ENCODE assay signal across 14 cellular contexts in the genomic region with DNA sequence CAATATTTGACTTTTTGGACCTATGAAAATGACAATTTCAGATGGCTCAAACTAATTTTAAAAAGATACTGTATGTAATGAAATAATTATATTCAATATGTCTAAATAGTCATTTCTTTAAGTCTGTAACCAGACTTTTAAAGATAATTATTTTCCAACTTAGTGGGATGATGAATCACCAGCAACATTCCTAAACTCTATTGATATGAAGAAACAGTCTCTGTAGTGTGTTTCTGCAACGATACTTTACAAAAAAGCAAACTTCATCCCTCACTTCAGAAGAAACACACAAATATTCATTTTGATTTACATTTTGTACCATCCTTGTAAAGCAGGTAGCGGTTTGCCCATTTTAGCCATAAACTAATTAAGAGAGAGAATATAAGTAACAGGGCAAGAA.
"Had no signal": no experiment of that assay in that cellular context is flagged by ENCODE, and none has a peak within 500 bp of the region (broad histone marks: within the 10 kb centered on the region; RNA-seq: fewer than 3 reads in every experiment).

No MANE protein-coding gene starts in this region.

- H3K36me3 ChIP-seq: esophagus squamous epithelium, thoracic aorta, upper lobe of right lung had no signal

- H3K4me1 Mint-ChIP-seq: naive B cell; stimulated activated effector memory CD8-positive, alpha-beta T cell treated with anti-CD3 and anti-CD28 coated beads, Interleukin-12 subunit alpha, Interleukin-12 subunit beta, amount 100 ng/mL, for 72 hours had no signal

- FAIRE-seq: frontal cortex had no signal

- H3K4me1 ChIP-seq: parathyroid adenoma, upper lobe of right lung had no signal

- H3K9me3 ChIP-seq: esophagus squamous epithelium, thoracic aorta, upper lobe of right lung had no signal

- H3K27me3 Mint-ChIP-seq: naive B cell had no signal

- H3K27me3 ChIP-seq: esophagus squamous epithelium, upper lobe of right lung had no signal

- H3K79me2 ChIP-seq: parathyroid adenoma had no signal

- H3K36me3 Mint-ChIP-seq: naive B cell; stimulated activated effector memory CD8-positive, alpha-beta T cell treated with anti-CD3 and anti-CD28 coated beads, Interleukin-12 subunit alpha, Interleukin-12 subunit beta, amount 100 ng/mL, for 72 hours had no signal

- H3K9ac ChIP-seq: parathyroid adenoma had no signal

- H3K27ac ChIP-seq: coronary artery, parathyroid adenoma, thoracic aorta, upper lobe of right lung had no signal

- H2AFZ ChIP-seq: parathyroid adenoma had no signal

- H3K27ac Mint-ChIP-seq: naive B cell; stimulated activated effector memory CD8-positive, alpha-beta T cell treated with anti-CD3 and anti-CD28 coated beads, Interleukin-12 subunit alpha, Interleukin-12 subunit beta, amount 100 ng/mL, for 72 hours had no signal

- H3K4me3 Mint-ChIP-seq: naive B cell; stimulated activated effector memory CD8-positive, alpha-beta T cell treated with anti-CD3 and anti-CD28 coated beads, Interleukin-12 subunit alpha, Interleukin-12 subunit beta, amount 100 ng/mL, for 72 hours had no signal

- DNase-seq: activated CD4-positive, CD25-positive, alpha-beta regulatory T cell treated with anti-CD3 and anti-CD28 coated beads, Interleukin-2, amount 50 U/mL, for 72 hours; activated naive CD4-positive, alpha-beta T cell treated with Interleukin-2 at 50 U/mL for 16 hours; activated T-cell treated with anti-CD3 and anti-CD28 coated beads for 4 hours; central memory CD4-positive, alpha-beta T cell; esophagus squamous epithelium; head of caudate nucleus; naive B cell; T-helper 9 cell; upper lobe of right lung had no signal

- H3K4me3 ChIP-seq: coronary artery, esophagus squamous epithelium, thoracic aorta, upper lobe of right lung had no signal
